Comparison of ENCODE assay signal across 20 cellular contexts in the genomic region with DNA sequence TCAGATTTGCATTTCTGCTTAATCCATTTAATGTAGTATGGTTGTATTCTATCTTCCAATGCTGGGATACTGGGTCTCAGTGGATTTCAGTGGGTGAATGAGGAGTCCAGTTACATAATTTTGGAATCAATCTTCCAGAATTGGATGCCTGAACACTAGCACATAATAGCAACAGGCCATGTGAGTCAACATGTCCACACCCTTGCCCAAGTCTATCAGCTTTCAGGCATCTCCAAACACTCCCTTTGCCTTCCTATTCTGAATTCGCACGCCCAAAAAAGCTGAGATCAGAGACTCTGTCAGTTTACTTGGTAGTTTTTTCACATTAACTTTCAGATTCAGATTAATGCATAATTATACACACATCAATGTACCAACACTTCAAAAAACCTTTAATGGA.
A peak's percentile ranks its signal among the peaks of the same experiment; 100 is the strongest.
DNase-seq lines count a peak whose midpoint lies in the region; ATAC-seq and TF ChIP-seq lines count a peak whose summit lies in the region.
"Had no signal": no experiment of that assay in that cellular context is flagged by ENCODE, and none has a peak within 500 bp of the region (broad histone marks: within the 10 kb centered on the region; RNA-seq: fewer than 3 reads in every experiment).

No MANE protein-coding gene starts in this region.

- DNase-seq in NCI-H226 (peak; percentile 83), mesothelial cell of epicardium (ENCODE audit: low spot score in 2 of 2, unreplicated experiment in 2 of 2) (no peak), KG1 (lab: John Stamatoyannopoulos, UW) (no peak), NCI-H2029 treated with DMSO at 0.1 percent for 48 hours (lab: John Stamatoyannopoulos, UW) (no peak), SW480 (ENCODE audit: low spot score) (no peak)
- DNase-seq: activated CD4-positive, alpha-beta T cell treated with anti-CD3 and anti-CD28 coated beads for 4 hours; activated T-cell treated with anti-CD3 and anti-CD28 coated beads for 4 hours; Caco-2; GF-D8; NCI-H1436; NCI-H526; nephron progenitor cell; stimulated activated CD4-positive, alpha-beta T cell treated with anti-CD3 and anti-CD28 coated beads, Interleukin-4, amount 100 ng/mL, for 4 hours had no signal

- H3K4me3 Mint-ChIP-seq in mesothelial cell of epicardium: no peak overlapping the region
- H3K4me3 Mint-ChIP-seq: central memory CD8-positive, alpha-beta T cell; nephron progenitor cell; stimulated activated effector memory CD8-positive, alpha-beta T cell treated with anti-CD3 and anti-CD28 coated beads, Interleukin-12 subunit alpha, Interleukin-12 subunit beta, amount 100 ng/mL, for 72 hours had no signal

- peak overlapping the region; percentile 92 for H3K27ac Mint-ChIP-seq in mesothelial cell of epicardium
- H3K27ac Mint-ChIP-seq: activated naive CD4-positive, alpha-beta T cell treated with anti-CD3 and anti-CD28 coated beads, Interleukin-2, amount 50 U/mL, for 72 hours; stimulated activated effector memory CD8-positive, alpha-beta T cell treated with anti-CD3 and anti-CD28 coated beads, Interleukin-12 subunit alpha, Interleukin-12 subunit beta, amount 100 ng/mL, for 72 hours had no signal

- H2AFZ ChIP-seq in ACC112 (ENCODE audit: low read length, unreplicated experiment): no peak overlapping the region

- no peaks in the 10 kb centered on the region for H3K79me2 ChIP-seq in ACC112 (ENCODE audit: control insufficient read depth, insufficient read depth, low read length, unreplicated experiment)

- H3K27me3 ChIP-seq in ACC112 (ENCODE audit: insufficient read depth, low read length): no peaks in the 10 kb centered on the region

- H3K4me1 ChIP-seq in ACC112 (ENCODE audit: control insufficient read depth, insufficient read depth, low read length, unreplicated experiment): peaks cover 36% of the 10 kb centered on the region
- H3K4me1 ChIP-seq: Caco-2 had no signal

- H3K36me3 Mint-ChIP-seq in mesothelial cell of epicardium: no peaks in the 10 kb centered on the region
- H3K36me3 Mint-ChIP-seq: stimulated activated effector memory CD8-positive, alpha-beta T cell treated with anti-CD3 and anti-CD28 coated beads, Interleukin-12 subunit alpha, Interleukin-12 subunit beta, amount 100 ng/mL, for 72 hours had no signal

- H3K27me3 Mint-ChIP-seq in mesothelial cell of epicardium (ENCODE audit: low read depth): no peaks in the 10 kb centered on the region

- ATAC-seq in esophagus mucosa: peak; percentile 83
- no peak for ATAC-seq in GM18498 (IDR thresholded peaks at IDR 0.05; ENCODE audit: unreplicated experiment)
- ATAC-seq: activated naive CD4-positive, alpha-beta T cell treated with anti-CD3 and anti-CD28 coated beads, Interleukin-2, amount 50 U/mL, for 72 hours; K562; stimulated activated effector memory CD8-positive, alpha-beta T cell treated with anti-CD3 and anti-CD28 coated beads, Interleukin-12 subunit alpha, Interleukin-12 subunit beta, amount 100 ng/mL, for 72 hours had no signal

- H3K36me3 ChIP-seq in ACC112 (ENCODE audit: insufficient read depth, low read length): no peaks in the 10 kb centered on the region

- peak overlapping the region; percentile 6; the same call in 1 of the 2 replicates for H3K4me3 ChIP-seq in ACC112 (ENCODE audit: low read depth, low read length)
- H3K4me3 ChIP-seq: K562 had no signal

- peaks cover 70% of the 10 kb centered on the region for H3K4me1 Mint-ChIP-seq in mesothelial cell of epicardium
- H3K4me1 Mint-ChIP-seq: central memory CD8-positive, alpha-beta T cell; stimulated activated effector memory CD8-positive, alpha-beta T cell treated with anti-CD3 and anti-CD28 coated beads, Interleukin-12 subunit alpha, Interleukin-12 subunit beta, amount 100 ng/mL, for 72 hours had no signal

- TF ChIP-seq CTCF in mesothelial cell of epicardium (IDR thresholded peaks at IDR 0.05; ENCODE audit: unreplicated experiment): no peak

- H3K9me3 Mint-ChIP-seq in mesothelial cell of epicardium: no peaks in the 10 kb centered on the region
- H3K9me3 Mint-ChIP-seq: activated naive CD4-positive, alpha-beta T cell treated with anti-CD3 and anti-CD28 coated beads, Interleukin-2, amount 50 U/mL, for 72 hours; central memory CD8-positive, alpha-beta T cell; nephron progenitor cell; stimulated activated effector memory CD8-positive, alpha-beta T cell treated with anti-CD3 and anti-CD28 coated beads, Interleukin-12 subunit alpha, Interleukin-12 subunit beta, amount 100 ng/mL, for 72 hours had no signal

- H3K27ac ChIP-seq in ACC112 (ENCODE audit: low read depth, low read length): peak overlapping the region; percentile 56
